Comparison of ENCODE assay signal across 21 cellular contexts in genomic region chr18:3388980-3389379, GRCh38.
DNase-seq lines count a peak whose midpoint lies in the region; ATAC-seq and TF ChIP-seq lines count a peak whose summit lies in the region.
"Had no signal": no experiment of that assay in that cellular context is flagged by ENCODE, and none has a peak within 500 bp of the region (broad histone marks: within the 10 kb centered on the region; RNA-seq: fewer than 3 reads in every experiment).

No MANE protein-coding gene starts in this region.

- H3K27ac ChIP-seq in breast epithelium (no peak overlapping the region), RWPE2 (ENCODE audit: poor library complexity, severe bottlenecking) (no peak overlapping the region)
- H3K27ac ChIP-seq: 22Rv1; BLaER1 treated with 17β-estradiol and CSF1 and Interleukin-3, amounts not matched to agents 10 nM and 100 nM had no signal

- H3K9me3 Mint-ChIP-seq in MCF 10A (ENCODE audit: unreplicated experiment) (no peaks in the 10 kb centered on the region), endothelial cell (ENCODE audit: unreplicated experiment) (no peaks in the 10 kb centered on the region)

- DNase-seq in MCF 10A (ENCODE audit: unreplicated experiment) (peak; percentile 58), breast epithelium (ENCODE audit: low spot score in 2 of 2) (no peak), RWPE2 (ENCODE audit: low spot score) (no peak), endothelial cell (ENCODE audit: low spot score) (no peak), HuH-7 (ENCODE audit: low spot score) (no peak), cerebellar nuclear complex (lab: John Stamatoyannopoulos, UW) (no peak)
- DNase-seq: Caco-2; CD4-positive, alpha-beta memory T cell; Kasumi-1; NCI-H1105; NCI-H2029 treated with DMSO at 0.1 percent for 48 hours; NCI-H345; NCI-H524 treated with DMSO at 0.1 percent for 48 hours; OCI-M1; RPMI8226; SIG-M5; SK-N-SH had no signal

- H3K27me3 ChIP-seq in breast epithelium (no peaks in the 10 kb centered on the region), RWPE2 (ENCODE audit: insufficient read depth, poor library complexity, severe bottlenecking) (no peaks in the 10 kb centered on the region)
- H3K27me3 ChIP-seq: BLaER1 treated with 17β-estradiol and CSF1 and Interleukin-3, amounts not matched to agents 10 nM and 100 nM had no signal

- ATAC-seq in RWPE2 (ENCODE audit: low read depth) (peak; percentile 58; the same call in 1 of the 3 replicates), esophagus mucosa (peak; percentile 83), HG03025 (IDR thresholded peaks at IDR 0.05; ENCODE audit: low FRiP score, unreplicated experiment) (no peak)

- H3K9me3 ChIP-seq in breast epithelium (peaks cover 9 to 11% of the 10 kb centered on the region in 2 donors), RWPE2 (ENCODE audit: severe bottlenecking) (peaks cover 2% of the 10 kb centered on the region)
- H3K9me3 ChIP-seq: SK-N-SH had no signal

- H3K36me3 ChIP-seq in breast epithelium (no peaks in the 10 kb centered on the region), RWPE2 (ENCODE audit: low read depth) (no peaks in the 10 kb centered on the region)
- H3K36me3 ChIP-seq: BLaER1 treated with 17β-estradiol and CSF1 and Interleukin-3, amounts not matched to agents 10 nM and 100 nM had no signal

- H3K4me3 ChIP-seq in breast epithelium, result no peak overlapping the region
- no peak overlapping the region for H3K4me3 ChIP-seq in RWPE2 (ENCODE audit: severe bottlenecking)
- H3K4me3 ChIP-seq: BLaER1 treated with 17β-estradiol and CSF1 and Interleukin-3, amounts not matched to agents 10 nM and 100 nM had no signal

- no peak for TF ChIP-seq CTCF in MCF 10A (IDR thresholded peaks at IDR 0.05; ENCODE audit: unreplicated experiment)
- no peak for TF ChIP-seq CTCF in breast epithelium (IDR thresholded peaks at IDR 0.05)
- no peak for TF ChIP-seq CTCF in RWPE2 (IDR thresholded peaks at IDR 0.05; ENCODE audit: poor library complexity, severe bottlenecking)
- TF ChIP-seq CTCF in endothelial cell (IDR thresholded peaks at IDR 0.05; ENCODE audit: unreplicated experiment), result no peak

- BruUV-seq in MCF 10A (replicated peaks; lab: Mats Ljungman, UMichigan), result no TSS peak

- H3K27ac Mint-ChIP-seq in MCF 10A (ENCODE audit: low read depth, unreplicated experiment) (peak overlapping the region; percentile 60), endothelial cell (ENCODE audit: unreplicated experiment) (no peak overlapping the region)
- H3K27ac Mint-ChIP-seq: CD4-positive, alpha-beta memory T cell had no signal

- H3K36me3 Mint-ChIP-seq in MCF 10A (ENCODE audit: insufficient read depth, unreplicated experiment) (no peaks in the 10 kb centered on the region), endothelial cell (ENCODE audit: low read depth, unreplicated experiment) (no peaks in the 10 kb centered on the region)

- intact Hi-C loops in MCF 10A (cut with micrococcal nuclease) (loop anchor here (10.0 kb wide), 1 partner anchor 206 kb away; no protein-coding TSS in a partner anchor), breast epithelium (cut with DNase I; ENCODE audit: low total_unique reads) (no loop called here)

- H3K4me1 ChIP-seq in breast epithelium (no peaks in the 10 kb centered on the region), RWPE2 (ENCODE audit: insufficient read depth, poor library complexity, severe bottlenecking) (no peaks in the 10 kb centered on the region)

- CTCF ChIA-PET in MCF 10A (lab: Yijun Ruan, JAX), result interaction anchor here (1.0 kb wide), 1 partner anchor 46 kb away, joined by 3 read pairs; no protein-coding TSS in a partner anchor

- no peak overlapping the region for H3K4me3 Mint-ChIP-seq in MCF 10A (ENCODE audit: unreplicated experiment)
- H3K4me3 Mint-ChIP-seq in endothelial cell (ENCODE audit: unreplicated experiment), result no peak overlapping the region
- H3K4me3 Mint-ChIP-seq: CD4-positive, alpha-beta memory T cell had no signal

- no peak for TF ChIP-seq POLR2A in breast epithelium (IDR thresholded peaks at IDR 0.05)

- POLR2A ChIA-PET in MCF 10A (lab: Yijun Ruan, JAX), result interaction anchor here (1.4 to 1.6 kb wide), 2 partner anchors 59 to 64 kb away, joined by 3 to 4 read pairs; no protein-coding TSS in a partner anchor

- peaks cover 5% of the 10 kb centered on the region for H3K4me1 Mint-ChIP-seq in MCF 10A (ENCODE audit: insufficient read depth, unreplicated experiment)
- no peaks in the 10 kb centered on the region for H3K4me1 Mint-ChIP-seq in endothelial cell (ENCODE audit: unreplicated experiment)
- H3K4me1 Mint-ChIP-seq: CD4-positive, alpha-beta memory T cell had no signal

- no peaks in the 10 kb centered on the region for H3K27me3 Mint-ChIP-seq in MCF 10A (ENCODE audit: insufficient read depth, unreplicated experiment)
- peaks cover under 1% of the 10 kb centered on the region for H3K27me3 Mint-ChIP-seq in endothelial cell (ENCODE audit: unreplicated experiment)
